In the genomic region with DNA sequence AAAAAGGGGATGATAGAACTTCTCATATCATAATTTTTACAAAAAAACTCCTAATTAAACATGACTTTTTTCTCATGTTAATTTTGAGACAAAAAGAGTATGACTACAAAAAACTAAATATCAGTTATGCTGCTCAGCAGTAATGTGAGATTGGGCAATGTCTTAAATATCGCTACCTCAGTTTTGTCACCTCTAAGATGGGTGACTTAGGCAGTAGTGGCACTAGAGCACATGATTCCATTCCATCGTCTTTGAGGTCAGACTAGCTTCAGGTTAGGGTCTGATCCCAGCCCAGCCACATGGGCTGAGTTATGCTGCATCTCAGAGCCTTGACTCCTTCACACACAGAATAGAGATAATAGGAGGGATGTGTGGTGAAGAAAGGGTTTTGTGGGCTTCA, we compare ENCODE assay signal across 1 cellular context.
TF ChIP-seq lines count a peak whose summit lies in the region.

No MANE protein-coding gene starts in this region.

TF ChIP-seq in endothelial cell of umbilical vein, 7 proteins besides CTCF, POLR2A, EP300 and RAD21:
- no peak for TF ChIP-seq FOS (IDR thresholded peaks at IDR 0.05; ENCODE audit: borderline replicate concordance, insufficient read depth, low read length)
- TF ChIP-seq, protein P1, sequence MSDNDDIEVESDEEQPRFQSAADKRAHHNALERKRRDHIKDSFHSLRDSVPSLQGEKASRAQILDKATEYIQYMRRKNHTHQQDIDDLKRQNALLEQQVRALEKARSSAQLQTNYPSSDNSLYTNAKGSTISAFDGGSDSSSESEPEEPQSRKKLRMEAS (IDR thresholded peaks at IDR 0.05; ENCODE audit: insufficient read depth, insufficient read length), result no peak
- no peak for TF ChIP-seq GATA2 (IDR thresholded peaks at IDR 0.05; ENCODE audit: insufficient read depth, insufficient read length, low read depth, low read length)
- TF ChIP-seq MYC (IDR thresholded peaks at IDR 0.05; ENCODE audit: low read depth, low read length), result no peak
- TF ChIP-seq EZH2 (IDR thresholded peaks at IDR 0.05; ENCODE audit: borderline replicate concordance, low read depth, low read length, severe bottlenecking), result no peak
- TF ChIP-seq POLR2AphosphoS5 (IDR thresholded peaks at IDR 0.05; ENCODE audit: insufficient read depth, low read depth, low read length), result no peak
